In the genomic region with DNA sequence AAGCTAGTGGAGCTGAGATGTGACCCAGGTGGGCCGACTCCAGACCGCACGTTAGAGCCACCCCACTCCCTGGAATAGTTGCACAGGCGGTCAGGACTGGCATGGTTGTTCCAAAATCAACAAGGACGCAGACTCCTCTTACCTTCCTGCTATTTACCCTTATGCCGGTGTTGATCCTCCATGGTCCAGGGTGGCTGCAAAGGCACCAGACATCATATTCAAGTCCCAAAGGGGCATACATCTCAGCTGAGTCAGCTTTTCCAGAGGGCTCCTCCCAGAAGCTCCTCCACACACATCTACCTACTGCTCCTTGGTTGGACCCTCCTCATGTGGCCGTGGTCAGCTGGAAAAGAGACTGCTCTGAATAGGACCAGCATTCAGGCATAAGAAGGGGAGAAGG, we compare ENCODE assay signal across 26 cellular contexts.
A peak's percentile ranks its signal among the peaks of the same experiment; 100 is the strongest.
DNase-seq lines count a peak whose midpoint lies in the region; ATAC-seq and TF ChIP-seq lines count a peak whose summit lies in the region.
"Had no signal": no experiment of that assay in that cellular context is flagged by ENCODE, and none has a peak within 500 bp of the region (broad histone marks: within the 10 kb centered on the region; RNA-seq: fewer than 3 reads in every experiment).

No MANE protein-coding gene starts in this region.

- intact Hi-C loops in Right ventricle myocardium superior (cut with DNase I) (no loop called here), heart left ventricle (cut with DNase I) (no loop called here)

- H3K4me3 ChIP-seq in heart left ventricle (no peak overlapping the region), suprapubic skin (no peak overlapping the region), Peyer's patch (no peak overlapping the region)
- H3K4me3 ChIP-seq: breast epithelium, tibial artery had no signal

- no peak for TF ChIP-seq EP300 in suprapubic skin (IDR thresholded peaks at IDR 0.05)

- H3K36me3 ChIP-seq in heart left ventricle (no peaks in the 10 kb centered on the region), suprapubic skin (no peaks in the 10 kb centered on the region), Peyer's patch (no peaks in the 10 kb centered on the region)
- H3K36me3 ChIP-seq: BE2C, breast epithelium, tibial artery had no signal

- DNase-seq in Right ventricle myocardium superior, result peak; percentile 12
- no peak for DNase-seq in heart left ventricle
- DNase-seq in suprapubic skin (ENCODE audit: low spot score in 2 of 2), result peak in 1 of 2 donors; percentile 35
- no peak for DNase-seq in Peyer's patch
- DNase-seq: activated CD8-positive, alpha-beta T cell treated with anti-CD3 and anti-CD28 coated beads, Interleukin-2, amount 10 ng/mL, durations not matched to agents 7 days and 5 days; activated T-cell treated with anti-CD3 and anti-CD28 coated beads for 4 hours; BE2C; CD8-positive, alpha-beta T cell; cortex of kidney; HCEC 1CT; MM.1S; naive thymus-derived CD8-positive, alpha-beta T cell; NCI-H1930; stimulated activated CD4-positive, alpha-beta T cell treated with anti-CD3 and anti-CD28 coated beads, Interleukin-15, amount 100 ng/mL, for 24 hours; tibial artery had no signal

- H3K27me3 ChIP-seq in heart left ventricle, result no peaks in the 10 kb centered on the region
- H3K27me3 ChIP-seq in layer of hippocampus (ENCODE audit: control insufficient read depth, insufficient read depth, low read length), result no peaks in the 10 kb centered on the region
- no peaks in the 10 kb centered on the region for H3K27me3 ChIP-seq in suprapubic skin
- no peaks in the 10 kb centered on the region for H3K27me3 ChIP-seq in Peyer's patch
- H3K27me3 ChIP-seq: BE2C had no signal

- H3K27me3 Mint-ChIP-seq in brain, result peaks cover 15% of the 10 kb centered on the region

- H3K9me3 ChIP-seq in heart left ventricle (no peaks in the 10 kb centered on the region), suprapubic skin (no peaks in the 10 kb centered on the region), Peyer's patch (no peaks in the 10 kb centered on the region)
- H3K9me3 ChIP-seq: BE2C, breast epithelium, tibial artery had no signal

- TF ChIP-seq POLR2A in heart left ventricle (IDR thresholded peaks at IDR 0.05) (no peak), suprapubic skin (IDR thresholded peaks at IDR 0.05) (no peak), Peyer's patch (IDR thresholded peaks at IDR 0.05) (no peak)

- peaks cover 12% of the 10 kb centered on the region for H3K36me3 Mint-ChIP-seq in brain
- H3K36me3 Mint-ChIP-seq: activated naive CD4-positive, alpha-beta T cell treated with anti-CD3 and anti-CD28 coated beads, Interleukin-2, amount 50 U/mL, for 24 hours; CD8-positive, alpha-beta T cell; naive thymus-derived CD8-positive, alpha-beta T cell had no signal

- peaks cover 34% of the 10 kb centered on the region for H3K4me1 Mint-ChIP-seq in brain
- H3K4me1 Mint-ChIP-seq: activated naive CD4-positive, alpha-beta T cell treated with anti-CD3 and anti-CD28 coated beads, Interleukin-2, amount 50 U/mL, for 24 hours; naive thymus-derived CD8-positive, alpha-beta T cell had no signal

- H3K4me1 ChIP-seq in heart left ventricle (peaks cover 0 to 35% (median 5%) of the 10 kb centered on the region in 12 donors), suprapubic skin (peaks cover 30% of the 10 kb centered on the region), Peyer's patch (peaks cover 0 to 34% (median 6%) of the 10 kb centered on the region in 4 donors)
- H3K4me1 ChIP-seq: BE2C, breast epithelium, tibial artery had no signal

- TF ChIP-seq CTCF in heart left ventricle (IDR thresholded peaks at IDR 0.05), result no peak
- TF ChIP-seq CTCF in brain (conservative IDR thresholded peaks at IDR 0.05), result no peak
- TF ChIP-seq CTCF in suprapubic skin (IDR thresholded peaks at IDR 0.05), result no peak
- TF ChIP-seq CTCF in Peyer's patch (IDR thresholded peaks at IDR 0.05), result no peak

- 94 to 95% (median 95%) methylated on average over 7 of the region's 7 CpGs for WGBS in heart left ventricle, 4 donors
- WGBS in suprapubic skin, result 94% methylated on average over 7 of the region's 7 CpGs

- H3K4me3 Mint-ChIP-seq in brain, result no peak overlapping the region
- H3K4me3 Mint-ChIP-seq: activated CD8-positive, alpha-beta T cell treated with anti-CD3 and anti-CD28 coated beads, Interleukin-2, amount 10 ng/mL, durations not matched to agents 7 days and 5 days; activated naive CD4-positive, alpha-beta T cell treated with anti-CD3 and anti-CD28 coated beads, Interleukin-2, amount 50 U/mL, for 24 hours; CD8-positive, alpha-beta T cell; endodermal cell; naive thymus-derived CD8-positive, alpha-beta T cell; stimulated activated naive CD8-positive, alpha-beta T cell treated with anti-CD3 and anti-CD28 coated beads, Interleukin-15, Interleukin-2, amounts not matched to agents 100 ng/mL and 50 ng/mL, for 24 hours had no signal

- peak overlapping the region in 4 of 5 experiments; percentile 8 to 95 (median 26) for H3K27ac Mint-ChIP-seq in brain
- H3K27ac Mint-ChIP-seq: activated CD8-positive, alpha-beta T cell treated with anti-CD3 and anti-CD28 coated beads, Interleukin-2, amount 10 ng/mL, durations not matched to agents 7 days and 5 days; activated naive CD4-positive, alpha-beta T cell treated with anti-CD3 and anti-CD28 coated beads, Interleukin-2, amount 50 U/mL, for 24 hours; activated T-helper 2 cell treated with anti-CD3 and anti-CD28 coated beads, Interferon-gamma antibody, Interleukin-2, Interleukin-4, amounts not matched to agents 10 μg/mL and 5 μg/mL and 100 μg/mL, durations not matched to agents 14 hours and 24 hours and 36 hours; CD8-positive, alpha-beta T cell; endodermal cell; naive thymus-derived CD8-positive, alpha-beta T cell; stimulated activated naive CD8-positive, alpha-beta T cell treated with anti-CD3 and anti-CD28 coated beads, Interleukin-15, Interleukin-2, amounts not matched to agents 100 ng/mL and 50 ng/mL, for 24 hours had no signal

- peak overlapping the region in 1 of 12 donors; percentile 44 for H3K27ac ChIP-seq in heart left ventricle
- peak overlapping the region; percentile 74 for H3K27ac ChIP-seq in layer of hippocampus (ENCODE audit: low read depth, low read length)
- H3K27ac ChIP-seq in suprapubic skin, result peak overlapping the region; percentile 18
- no peak overlapping the region for H3K27ac ChIP-seq in Peyer's patch
- H3K27ac ChIP-seq: breast epithelium, KMS-11, tibial artery had no signal

- ATAC-seq in Right ventricle myocardium superior (ENCODE audit: poor library complexity) (no peak), heart left ventricle (no peak), HG03460 (IDR thresholded peaks at IDR 0.05; ENCODE audit: unreplicated experiment) (no peak), GM18498 (IDR thresholded peaks at IDR 0.05; ENCODE audit: unreplicated experiment) (no peak)
- ATAC-seq: activated CD4-positive, CD25-positive, alpha-beta regulatory T cell treated with anti-CD3 and anti-CD28 coated beads, Interleukin-2, amount 50 U/mL, for 24 hours; activated CD8-positive, alpha-beta T cell treated with anti-CD3 and anti-CD28 coated beads, Interleukin-2, amount 10 ng/mL, durations not matched to agents 7 days and 5 days; CD8-positive, alpha-beta T cell; naive thymus-derived CD8-positive, alpha-beta T cell had no signal

- peaks cover 0 to 2% (median 0%) of the 10 kb centered on the region in 5 experiments for H3K9me3 Mint-ChIP-seq in brain
- H3K9me3 Mint-ChIP-seq: activated naive CD4-positive, alpha-beta T cell treated with anti-CD3 and anti-CD28 coated beads, Interleukin-2, amount 50 U/mL, for 24 hours; activated T-helper 2 cell treated with anti-CD3 and anti-CD28 coated beads, Interferon-gamma antibody, Interleukin-2, Interleukin-4, amounts not matched to agents 10 μg/mL and 5 μg/mL and 100 μg/mL, durations not matched to agents 14 hours and 24 hours and 36 hours; CD8-positive, alpha-beta T cell; endodermal cell; naive thymus-derived CD8-positive, alpha-beta T cell; stimulated activated naive CD8-positive, alpha-beta T cell treated with anti-CD3 and anti-CD28 coated beads, Interleukin-15, Interleukin-2, amounts not matched to agents 100 ng/mL and 50 ng/mL, for 24 hours had no signal

Comparison
In these comparisons a context has a peak if more than half of its experiments do, and no peak if none do; other contexts are left out.
1. H3K27ac ChIP-seq: peak in layer of hippocampus (single experiment) and suprapubic skin (single experiment); none in Peyer's patch (0 of 4).